ENCODE assay signal across 8 cellular contexts in genomic region chr3:100334340-100335136, GRCh38. TPM values are rescaled to one million over a fixed set of nuclear protein-coding genes. Genes with fewer than 3 reads are reported as not detected.
DNase-seq lines count a peak whose midpoint lies in the region; ATAC-seq and TF ChIP-seq lines count a peak whose summit lies in the region.

Gene NIT2 (plus strand): TSS chr3:100334757. CDS start chr3:100334792, 35 bp downstream.

- no peaks in the 10 kb centered on the region for H3K27me3 Mint-ChIP-seq in activated naive CD8-positive, alpha-beta T cell
- H3K27me3 Mint-ChIP-seq in glutamatergic neuron (ENCODE audit: unreplicated experiment) (peaks cover 4% of the 10 kb centered on the region), osteocyte (ENCODE audit: unreplicated experiment) (no peaks in the 10 kb centered on the region)

- TF ChIP-seq CTCF in HFF-Myc (IDR thresholded peaks at IDR 0.05; ENCODE audit: low read depth, low read length, missing control alignments) (no peak), glutamatergic neuron (IDR thresholded peaks at IDR 0.05; ENCODE audit: partially characterized antibody, unreplicated experiment) (no peak), osteocyte (IDR thresholded peaks at IDR 0.05) (no peak), thoracic aorta (IDR thresholded peaks at IDR 0.05) (no peak)

- no peaks in the 10 kb centered on the region for H3K27me3 ChIP-seq in thoracic aorta (replicated peaks; ENCODE audit: insufficient read depth)

- H3K36me3 ChIP-seq in thoracic aorta: peaks cover 4% of the 10 kb centered on the region

- H3K4me3 Mint-ChIP-seq in activated naive CD8-positive, alpha-beta T cell: peak within 1 kb of the TSS; percentile 96
- peak within 1 kb of the TSS; percentile 99 for H3K4me3 Mint-ChIP-seq in glutamatergic neuron (ENCODE audit: unreplicated experiment)
- H3K4me3 Mint-ChIP-seq in osteocyte (ENCODE audit: unreplicated experiment): peak within 1 kb of the TSS; percentile 80

- H3K27ac ChIP-seq in thoracic aorta: peak within 1 kb of the TSS; percentile 66 to 80

- no peaks in the 10 kb centered on the region for H3K9me3 Mint-ChIP-seq in activated naive CD8-positive, alpha-beta T cell (ENCODE audit: low read depth)
- H3K9me3 Mint-ChIP-seq in glutamatergic neuron (ENCODE audit: unreplicated experiment): peaks cover 9% of the 10 kb centered on the region
- no peaks in the 10 kb centered on the region for H3K9me3 Mint-ChIP-seq in osteocyte (ENCODE audit: unreplicated experiment)

- ATAC-seq in thoracic aorta (ENCODE audit: insufficient number of reproducible peaks, low FRiP score, low read depth): peak; percentile 81

- H3K4me1 ChIP-seq in thoracic aorta (ENCODE audit: control insufficient read depth in 1 of 2, low read depth in 2 of 2): peaks cover 6 to 12% of the 10 kb centered on the region in 2 donors

- peaks cover 4% of the 10 kb centered on the region for H3K36me3 Mint-ChIP-seq in activated naive CD8-positive, alpha-beta T cell
- H3K36me3 Mint-ChIP-seq in glutamatergic neuron (ENCODE audit: unreplicated experiment) (no peaks in the 10 kb centered on the region), osteocyte (ENCODE audit: unreplicated experiment) (peaks cover 8% of the 10 kb centered on the region)

- peak within 1 kb of the TSS; percentile 91 for H3K4me3 ChIP-seq in GM08714 (ENCODE audit: low read length)
- peak within 1 kb of the TSS; percentile 66 for H3K4me3 ChIP-seq in HFF-Myc (replicated peaks; ENCODE audit: low read depth, low read length)
- peak within 1 kb of the TSS; percentile 70 for H3K4me3 ChIP-seq in thoracic aorta

- H3K27ac Mint-ChIP-seq in activated naive CD8-positive, alpha-beta T cell: peak within 1 kb of the TSS; percentile 95
- H3K27ac Mint-ChIP-seq in glutamatergic neuron (ENCODE audit: unreplicated experiment): peak within 1 kb of the TSS; percentile 94
- peak within 1 kb of the TSS; percentile 94 for H3K27ac Mint-ChIP-seq in osteocyte (ENCODE audit: unreplicated experiment)

- no peaks in the 10 kb centered on the region for H3K9me3 ChIP-seq in thoracic aorta

- H3K4me1 Mint-ChIP-seq in activated naive CD8-positive, alpha-beta T cell (ENCODE audit: low read depth): peaks cover 20% of the 10 kb centered on the region
- H3K4me1 Mint-ChIP-seq in glutamatergic neuron (ENCODE audit: low read depth, unreplicated experiment) (peaks cover 8% of the 10 kb centered on the region), osteocyte (ENCODE audit: unreplicated experiment) (peaks cover 19% of the 10 kb centered on the region)

- DNase-seq in HFF-Myc (ENCODE audit: extremely low read depth, low read depth) (peak; percentile 35), MV-4-11 (lab: John Stamatoyannopoulos, UW) (peak; percentile 85), SKM-1 treated with dmso at 0.1 percent for 144 hours (lab: John Stamatoyannopoulos, UW; ENCODE audit: unreplicated experiment) (peak; percentile 89), glutamatergic neuron (peak; percentile 87), osteocyte (ENCODE audit: extremely low spot score, unreplicated experiment) (peak; percentile 92), thoracic aorta (ENCODE audit: low spot score) (peak; percentile 25)

RNA-seq across cellular contexts. Expression of gene NIT2, which starts in this region (rescaled TPM):
- 39.6 TPM for total RNA-seq in glutamatergic neuron (ENCODE audit: unreplicated experiment)
- 46.3 and 47.4 TPM in 2 replicates for total RNA-seq in osteocyte
- total RNA-seq in thoracic aorta: 10 to 100 TPM; 29.2 to 39.0 TPM

Comparison
In these comparisons a context has a peak if more than half of its experiments do, and no peak if none do; other contexts are left out.
1. Peak in every context shown above with its lines: DNase-seq, ATAC-seq, H3K4me3 ChIP-seq and H3K27ac ChIP-seq.
2. DNase-seq: peak in every context shown above with its lines; median percentile 92 in osteocyte; 89 in SKM-1 treated with dmso at 0.1 percent for 144 hours; 87 in glutamatergic neuron; 85 in MV-4-11; 35 in HFF-Myc; 25 in thoracic aorta.